Comparison of ENCODE assay signal across 1 cellular context in the genomic region with DNA sequence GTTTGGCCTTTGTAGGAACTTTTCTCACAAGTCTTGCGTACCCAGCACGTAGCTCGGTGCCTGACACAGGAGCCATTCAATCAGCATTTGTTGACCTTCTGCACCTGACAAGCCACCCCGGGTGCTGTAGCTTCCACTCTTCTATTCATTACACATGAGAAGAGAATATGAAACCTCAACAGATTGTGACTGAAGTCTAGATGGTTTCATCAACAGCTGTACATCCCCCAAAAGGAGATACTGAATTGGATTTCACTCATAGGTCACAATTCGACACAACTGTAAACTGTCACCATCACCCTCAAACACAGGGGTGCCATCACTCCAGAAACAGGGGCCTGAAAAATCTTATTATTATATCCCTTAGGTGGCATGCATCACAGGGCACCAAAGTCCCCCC.
TF ChIP-seq lines count a peak whose summit lies in the region.

No MANE protein-coding gene starts in this region.

TF ChIP-seq in K562, 482 proteins besides CTCF, POLR2A, EP300 and RAD21 (continued from another document):
- TF ChIP-seq, protein P1, sequence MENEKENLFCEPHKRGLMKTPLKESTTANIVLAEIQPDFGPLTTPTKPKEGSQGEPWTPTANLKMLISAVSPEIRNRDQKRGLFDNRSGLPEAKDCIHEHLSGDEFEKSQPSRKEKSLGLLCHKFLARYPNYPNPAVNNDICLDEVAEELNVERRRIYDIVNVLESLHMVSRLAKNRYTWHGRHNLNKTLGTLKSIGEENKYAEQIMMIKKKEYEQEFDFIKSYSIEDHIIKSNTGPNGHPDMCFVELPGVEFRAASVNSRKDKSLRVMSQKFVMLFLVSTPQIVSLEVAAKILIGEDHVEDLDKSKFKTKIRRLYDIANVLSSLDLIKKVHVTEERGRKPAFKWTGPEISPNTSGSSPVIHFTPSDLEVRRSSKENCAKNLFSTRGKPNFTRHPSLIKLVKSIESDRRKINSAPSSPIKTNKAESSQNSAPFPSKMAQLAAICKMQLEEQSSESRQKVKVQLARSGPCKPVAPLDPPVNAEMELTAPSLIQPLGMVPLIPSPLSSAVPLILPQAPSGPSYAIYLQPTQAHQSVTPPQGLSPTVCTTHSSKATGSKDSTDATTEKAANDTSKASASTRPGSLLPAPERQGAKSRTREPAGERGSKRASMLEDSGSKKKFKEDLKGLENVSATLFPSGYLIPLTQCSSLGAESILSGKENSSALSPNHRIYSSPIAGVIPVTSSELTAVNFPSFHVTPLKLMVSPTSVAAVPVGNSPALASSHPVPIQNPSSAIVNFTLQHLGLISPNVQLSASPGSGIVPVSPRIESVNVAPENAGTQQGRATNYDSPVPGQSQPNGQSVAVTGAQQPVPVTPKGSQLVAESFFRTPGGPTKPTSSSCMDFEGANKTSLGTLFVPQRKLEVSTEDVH (IDR thresholded peaks at IDR 0.05; ENCODE audit: low read depth, partially characterized antibody) = no peak
- TF ChIP-seq, protein P2, sequence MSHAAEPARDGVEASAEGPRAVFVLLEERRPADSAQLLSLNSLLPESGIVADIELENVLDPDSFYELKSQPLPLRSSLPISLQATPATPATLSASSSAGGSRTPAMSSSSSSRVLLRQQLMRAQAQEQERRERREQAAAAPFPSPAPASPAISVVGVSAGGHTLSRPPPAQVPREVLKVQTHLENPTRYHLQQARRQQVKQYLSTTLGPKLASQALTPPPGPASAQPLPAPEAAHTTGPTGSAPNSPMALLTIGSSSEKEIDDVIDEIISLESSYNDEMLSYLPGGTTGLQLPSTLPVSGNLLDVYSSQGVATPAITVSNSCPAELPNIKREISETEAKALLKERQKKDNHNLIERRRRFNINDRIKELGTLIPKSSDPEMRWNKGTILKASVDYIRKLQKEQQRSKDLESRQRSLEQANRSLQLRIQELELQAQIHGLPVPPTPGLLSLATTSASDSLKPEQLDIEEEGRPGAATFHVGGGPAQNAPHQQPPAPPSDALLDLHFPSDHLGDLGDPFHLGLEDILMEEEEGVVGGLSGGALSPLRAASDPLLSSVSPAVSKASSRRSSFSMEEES (CRISPR knock-in tag; IDR thresholded peaks at IDR 0.05) = no peak
- TF ChIP-seq NR2C1 (IDR thresholded peaks at IDR 0.05) (no peak), NR2C1 (tag; IDR thresholded peaks at IDR 0.05) (no peak), HEY1 (CRISPR knock-in tag; IDR thresholded peaks at IDR 0.05; ENCODE audit: borderline replicate concordance) (no peak), SMARCC2 (IDR thresholded peaks at IDR 0.05; ENCODE audit: low read depth) (no peak), BRD4 (IDR thresholded peaks at IDR 0.05) (no peak), SNRNP70 (optimal IDR thresholded peaks at IDR 0.05; ENCODE audit: low read depth, low read length) (no peak)
TF ChIP-seq in K562: peak in this region for 0.
